In the genomic region with DNA sequence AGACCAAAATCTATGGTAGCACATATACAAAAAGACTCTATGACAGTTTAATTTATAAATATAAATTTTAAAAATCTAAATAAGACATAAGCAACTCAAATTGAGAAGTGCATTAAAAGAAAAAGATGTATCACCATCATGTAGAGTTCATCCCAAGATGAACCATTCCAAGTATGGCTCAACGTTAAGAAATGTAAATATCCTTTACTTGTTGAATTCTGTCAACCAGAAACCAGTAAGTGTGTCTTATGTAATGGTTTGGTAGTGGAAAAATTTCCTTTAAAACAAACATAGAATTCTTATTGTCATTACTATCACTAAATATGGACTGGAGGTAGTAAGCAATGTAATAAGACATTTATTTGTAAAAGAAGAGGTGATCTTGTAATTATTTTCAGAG, we compare ENCODE assay signal across 6 cellular contexts.
"Had no signal": no experiment of that assay in that cellular context is flagged by ENCODE, and none has a peak within 500 bp of the region (broad histone marks: within the 10 kb centered on the region; RNA-seq: fewer than 3 reads in every experiment).

No MANE protein-coding gene starts in this region.

- H3K4me2 ChIP-seq: GM23338 had no signal

- H2AFZ ChIP-seq: GM23338 had no signal

- DNase-seq: H9, HCEC 1CT, KG1 had no signal

- H3K27ac ChIP-seq: HL-60 had no signal

- H3K4me3 ChIP-seq: GM23338, K562 had no signal
